7 cellular contexts compared by ENCODE assay signal in the genomic region with DNA sequence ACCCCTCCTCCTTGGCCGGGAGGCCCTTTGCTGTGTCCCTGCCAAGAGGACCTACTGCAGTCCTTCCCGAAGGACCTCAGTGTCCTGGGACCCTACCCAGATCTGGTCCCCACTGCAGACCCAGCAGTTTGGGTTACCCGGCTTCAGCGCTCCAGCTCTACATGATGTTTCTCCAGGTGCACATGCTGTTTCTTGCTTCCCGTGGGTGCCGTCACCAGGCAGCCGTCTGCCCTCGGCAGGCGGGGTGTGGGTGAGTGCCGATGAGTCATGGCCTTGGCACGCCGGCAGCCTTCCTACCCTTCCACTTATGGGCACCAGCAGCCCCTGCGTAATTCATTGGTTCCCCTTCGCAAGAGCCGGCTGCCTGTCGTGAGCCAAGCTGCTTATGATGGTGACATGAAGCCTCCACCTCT.
A peak's percentile ranks its signal among the peaks of the same experiment; 100 is the strongest.
DNase-seq lines count a peak whose midpoint lies in the region; ATAC-seq, FAIRE-seq and TF ChIP-seq lines count a peak whose summit lies in the region.

No MANE protein-coding gene starts in this region.

- no peaks in the 10 kb centered on the region for H3K4me1 Mint-ChIP-seq in activated T-helper 17 cell treated with anti-CD3 and anti-CD28 coated beads, Interleukin-2, amount 50 U/mL, for 72 hours

- H3K4me3 ChIP-seq in keratinocyte (ENCODE audit: control insufficient read depth in 2 of 3, extremely low read depth in 1 of 3, insufficient read depth in 2 of 3, low read depth in 1 of 3, low read length in 3 of 3), result peak overlapping the region in 2 of 3 experiments; percentile 19 to 63
- H3K4me3 ChIP-seq in tibial nerve, result no peak overlapping the region

- H3K27ac ChIP-seq in keratinocyte (ENCODE audit: control insufficient read depth, insufficient read depth, low read length) (peak overlapping the region; percentile 68), tibial nerve (peak overlapping the region; percentile 69 to 91 (median 82))

- dilution Hi-C loops in keratinocyte (cut with MboI; ENCODE audit: extremely low pct_ligation_motif_present, low sequenced_read_pairs), result no loop called here

- WGBS in tibial nerve, 2 donors, result 28 to 34% methylated on average over 8 to 16 of the region's 16 CpGs

- peak; percentile 81 for DNase-seq in HT-29 (ENCODE audit: low spot score)
- peak in 40 of 56 donors; percentile 25 to 83 (median 62) for DNase-seq in amygdala (lab: John Stamatoyannopoulos, UW)
- peak; percentile 91 for DNase-seq in keratinocyte (ENCODE audit: low read depth, low spot score)
- DNase-seq in tibial nerve (ENCODE audit: low spot score in 2 of 2), result peak; percentile 46 to 69
- no peak for DNase-seq in DMS114 treated with DMSO at 0.1 percent for 48 hours (lab: John Stamatoyannopoulos, UW; ENCODE audit: unreplicated experiment)

- no peaks in the 10 kb centered on the region for H3K9me3 Mint-ChIP-seq in activated T-helper 17 cell treated with anti-CD3 and anti-CD28 coated beads, Interleukin-2, amount 50 U/mL, for 72 hours

- no peak overlapping the region for H3K27ac Mint-ChIP-seq in activated T-helper 17 cell treated with anti-CD3 and anti-CD28 coated beads, Interleukin-2, amount 50 U/mL, for 72 hours

- peak in 1 of 2 donors; percentile 37 for TF ChIP-seq POLR2A in tibial nerve (IDR thresholded peaks at IDR 0.05)

- TF ChIP-seq CTCF in keratinocyte (optimal IDR thresholded peaks at IDR 0.05 in 1 of 3, IDR thresholded peaks at IDR 0.05 in 1 of 3, conservative IDR thresholded peaks at IDR 0.05 in 1 of 3; ENCODE audit: extremely low read depth in 1 of 3, insufficient read depth in 2 of 3, low read length in 3 of 3), result peak in 1 of 3 experiments; percentile 6
- TF ChIP-seq CTCF in tibial nerve (IDR thresholded peaks at IDR 0.05), result peak in 1 of 5 experiments; percentile 8

- peak; percentile 67 for FAIRE-seq in keratinocyte (lab: Jason Lieb, UNC)

- peak overlapping the region; percentile 58 for H3K9ac ChIP-seq in keratinocyte (ENCODE audit: control insufficient read depth, extremely low read depth, insufficient read depth, low read length)

- no peaks in the 10 kb centered on the region for H3K27me3 Mint-ChIP-seq in activated T-helper 17 cell treated with anti-CD3 and anti-CD28 coated beads, Interleukin-2, amount 50 U/mL, for 72 hours

- peak; percentile 62 to 87 for TF ChIP-seq EP300 in tibial nerve (IDR thresholded peaks at IDR 0.05)

- H2AFZ ChIP-seq in keratinocyte (ENCODE audit: control insufficient read depth, low read length), result peak overlapping the region; percentile 81

- H3K9me3 ChIP-seq in keratinocyte (ENCODE audit: control insufficient read depth, low read depth, low read length) (no peaks in the 10 kb centered on the region), tibial nerve (no peaks in the 10 kb centered on the region)

- ATAC-seq in activated T-helper 17 cell treated with anti-CD3 and anti-CD28 coated beads, Interleukin-2, amount 50 U/mL, for 72 hours (replicated peaks), result no peak
- ATAC-seq in HG02885 (IDR thresholded peaks at IDR 0.05; ENCODE audit: poor library complexity, unreplicated experiment), result no peak

- H3K27me3 ChIP-seq in keratinocyte (ENCODE audit: control insufficient read depth, extremely low read depth, insufficient read depth, low read length), result no peaks in the 10 kb centered on the region
- H3K27me3 ChIP-seq in tibial nerve, result no peaks in the 10 kb centered on the region

- H3K4me1 ChIP-seq in keratinocyte (ENCODE audit: control insufficient read depth, extremely low read depth, insufficient read depth, low read length) (peaks cover 45% of the 10 kb centered on the region), tibial nerve (peaks cover 0 to 80% (median 48%) of the 10 kb centered on the region in 4 donors)

- no peaks in the 10 kb centered on the region for H3K79me2 ChIP-seq in keratinocyte (ENCODE audit: control insufficient read depth, insufficient read depth, low read length)

- peaks cover 30 to 51% of the 10 kb centered on the region in 2 experiments for H3K36me3 ChIP-seq in keratinocyte (ENCODE audit: control insufficient read depth in 2 of 2, extremely low read depth in 1 of 2, insufficient read depth in 2 of 2, low read length in 2 of 2)
- H3K36me3 ChIP-seq in tibial nerve, result peaks cover 0 to 59% (median 0%) of the 10 kb centered on the region in 3 donors

- no peaks in the 10 kb centered on the region for H3K9me1 ChIP-seq in keratinocyte (ENCODE audit: control insufficient read depth, extremely low read depth, insufficient read depth, low read length)

- H3K4me2 ChIP-seq in keratinocyte (ENCODE audit: control insufficient read depth, extremely low read depth, insufficient read depth, low read depth, low read length), result peak overlapping the region; percentile 93

- H3K4me3 Mint-ChIP-seq in activated T-helper 17 cell treated with anti-CD3 and anti-CD28 coated beads, Interleukin-2, amount 50 U/mL, for 72 hours, result no peak overlapping the region

- H3K36me3 Mint-ChIP-seq in activated T-helper 17 cell treated with anti-CD3 and anti-CD28 coated beads, Interleukin-2, amount 50 U/mL, for 72 hours (ENCODE audit: low read depth), result peaks cover 29% of the 10 kb centered on the region

- H4K20me1 ChIP-seq in keratinocyte (ENCODE audit: control insufficient read depth, extremely low read depth, insufficient read depth, low read length), result no peaks in the 10 kb centered on the region

Comparison
In these comparisons a context has a peak if more than half of its experiments do, and no peak if none do; other contexts are left out.
1. H3K4me3 ChIP-seq: peak in keratinocyte (2 of 3); none in tibial nerve (0 of 4).